11 cellular contexts compared by ENCODE assay signal in genomic region chr15:75199347-75199976, GRCh38. TPM values are rescaled to one million over a fixed set of nuclear protein-coding genes. Genes with fewer than 3 reads are reported as not detected.
DNase-seq lines count a peak whose midpoint lies in the region; ATAC-seq, FAIRE-seq and TF ChIP-seq lines count a peak whose summit lies in the region.
"Had no signal": no experiment of that assay in that cellular context is flagged by ENCODE, and none has a peak within 500 bp of the region (broad histone marks: within the 10 kb centered on the region; RNA-seq: fewer than 3 reads in every experiment).

No MANE protein-coding gene starts in this region.

- H3K27ac ChIP-seq in CD8-positive, alpha-beta memory T cell (ENCODE audit: low read depth, low read length): peak overlapping the region; percentile 31
- no peak overlapping the region for H3K27ac ChIP-seq in mammary epithelial cell (ENCODE audit: insufficient read depth, low read depth, low read length)

- dilution Hi-C loops in mammary epithelial cell (cut with HindIII; ENCODE audit: low sequenced_read_pairs): no loop called here

- no peak overlapping the region for H3K9ac ChIP-seq in mammary epithelial cell (ENCODE audit: insufficient read depth, low read length)

- H3K36me3 Mint-ChIP-seq in CD8-positive, alpha-beta memory T cell: peaks cover 0 to 5% (median 0%) of the 10 kb centered on the region in 3 donors
- H3K36me3 Mint-ChIP-seq in T-helper 17 cell (ENCODE audit: low read depth): no peaks in the 10 kb centered on the region
- no peaks in the 10 kb centered on the region for H3K36me3 Mint-ChIP-seq in naive thymus-derived CD8-positive, alpha-beta T cell

- H3K27ac Mint-ChIP-seq in CD8-positive, alpha-beta memory T cell: peak overlapping the region in 3 of 8 donors; percentile 51 to 97 (median 63)
- no peak overlapping the region for H3K27ac Mint-ChIP-seq in T-helper 17 cell
- peak overlapping the region in 1 of 10 donors; percentile 32 for H3K27ac Mint-ChIP-seq in naive thymus-derived CD8-positive, alpha-beta T cell

- ATAC-seq in T-helper 17 cell (no peak), GM19395 (IDR thresholded peaks at IDR 0.05; ENCODE audit: unreplicated experiment) (no peak)
- no peak for ATAC-seq in naive thymus-derived CD8-positive, alpha-beta T cell

- no peak for TF ChIP-seq CTCF in mammary epithelial cell (conservative IDR thresholded peaks at IDR 0.05 in 1 of 2, IDR thresholded peaks at IDR 0.05 in 1 of 2; ENCODE audit: extremely low read depth in 1 of 2, insufficient read depth in 1 of 2, low read depth in 1 of 2, low read length in 2 of 2)

- no peaks in the 10 kb centered on the region for H3K27me3 ChIP-seq in CD8-positive, alpha-beta memory T cell (ENCODE audit: insufficient read depth, low read length, poor library complexity, severe bottlenecking)
- H3K27me3 ChIP-seq in mammary epithelial cell (ENCODE audit: insufficient read depth, low read length): no peaks in the 10 kb centered on the region

- H3K4me1 Mint-ChIP-seq in CD8-positive, alpha-beta memory T cell: peaks cover 27 to 51% (median 34%) of the 10 kb centered on the region in 3 donors
- H3K4me1 Mint-ChIP-seq in T-helper 17 cell: peaks cover 21% of the 10 kb centered on the region
- peaks cover 8 to 50% (median 33%) of the 10 kb centered on the region in 4 donors for H3K4me1 Mint-ChIP-seq in naive thymus-derived CD8-positive, alpha-beta T cell

- H3K4me2 ChIP-seq in mammary epithelial cell (ENCODE audit: insufficient read depth, low read depth, low read length): no peak overlapping the region

- WGBS in mammary epithelial cell (ENCODE audit: low coverage, missing lambda C conversion rate): 65% methylated on average over 3 of the region's 3 CpGs

- intact Hi-C loops in mammary epithelial cell (cut with micrococcal nuclease): no loop called here

- H3K4me3 ChIP-seq in CD8-positive, alpha-beta memory T cell (ENCODE audit: low read length): no peak overlapping the region
- no peak overlapping the region for H3K4me3 ChIP-seq in mammary epithelial cell (replicated peaks in 1 of 3; ENCODE audit: insufficient read depth in 1 of 3, low read depth in 2 of 3, low read length in 3 of 3)

- CTCF ChIA-PET in CD8-positive, alpha-beta memory T cell (lab: Charles Lee): interaction anchor here (4.1 kb wide), 1 partner anchor 170 kb away, joined by 23 read pairs; no protein-coding TSS in a partner anchor
- CTCF ChIA-PET in mammary epithelial cell (lab: Charles Lee; ENCODE audit: low non-redundant PET): no interaction called here

- peak; percentile 71 for FAIRE-seq in GM18507 (lab: Jason Lieb, UNC)

- no peak overlapping the region for H2AFZ ChIP-seq in mammary epithelial cell (ENCODE audit: low read depth, low read length)

- H3K9me3 ChIP-seq in CD8-positive, alpha-beta memory T cell (ENCODE audit: low read length): no peaks in the 10 kb centered on the region
- no peaks in the 10 kb centered on the region for H3K9me3 ChIP-seq in T-helper 17 cell (ENCODE audit: control insufficient read depth, low read length, poor library complexity, severe bottlenecking)
- H3K9me3 ChIP-seq in mammary epithelial cell (replicated peaks; ENCODE audit: insufficient read depth, low read length): no peaks in the 10 kb centered on the region

- peaks cover 0 to 1% of the 10 kb centered on the region in 2 donors for H3K27me3 Mint-ChIP-seq in CD8-positive, alpha-beta memory T cell
- H3K27me3 Mint-ChIP-seq in T-helper 17 cell: peaks cover 9% of the 10 kb centered on the region
- peaks cover 0 to 5% (median 0%) of the 10 kb centered on the region in 5 donors for H3K27me3 Mint-ChIP-seq in naive thymus-derived CD8-positive, alpha-beta T cell

- POLR2A ChIA-PET in CD8-positive, alpha-beta memory T cell (lab: Charles Lee): no interaction called here
- POLR2A ChIA-PET in naive thymus-derived CD8-positive, alpha-beta T cell (lab: Charles Lee): interaction anchor here (0.5 to 1.3 kb wide), 3 partner anchors 18 to 583 kb away, joined by 3 to 5 read pairs (median 4); no protein-coding TSS in a partner anchor

- no peaks in the 10 kb centered on the region for H4K20me1 ChIP-seq in mammary epithelial cell (ENCODE audit: insufficient read depth, low read length)

- peaks cover 27% of the 10 kb centered on the region for H3K79me2 ChIP-seq in mammary epithelial cell (ENCODE audit: insufficient read depth, low read length)

- BruUV-seq in mammary epithelial cell (replicated peaks; lab: Mats Ljungman, UMichigan): no TSS peak

- H3K36me3 ChIP-seq in CD8-positive, alpha-beta memory T cell (ENCODE audit: insufficient read depth, low read length): no peaks in the 10 kb centered on the region
- H3K36me3 ChIP-seq in mammary epithelial cell (ENCODE audit: insufficient read depth, low read length): no peaks in the 10 kb centered on the region

- DNase-seq in CD8-positive, alpha-beta memory T cell: no peak
- DNase-seq in GM18507 (ENCODE audit: extremely low spot score, insufficient read length, low read depth): no peak
- no peak for DNase-seq in T-helper 17 cell
- no peak for DNase-seq in naive thymus-derived CD8-positive, alpha-beta T cell
- DNase-seq in mammary epithelial cell: no peak
- no peak for DNase-seq in germinal center (ENCODE audit: low spot score)
- DNase-seq: cortex of kidney, NCI-H2227 treated with DMSO at 0.1 percent for 48 hours, T-helper 9 cell had no signal

- no peaks in the 10 kb centered on the region for H3K9me3 Mint-ChIP-seq in CD8-positive, alpha-beta memory T cell
- no peaks in the 10 kb centered on the region for H3K9me3 Mint-ChIP-seq in naive thymus-derived CD8-positive, alpha-beta T cell

- H3K4me1 ChIP-seq in CD8-positive, alpha-beta memory T cell (ENCODE audit: insufficient read depth, low read length): peaks cover 39% of the 10 kb centered on the region
- peaks cover 31% of the 10 kb centered on the region for H3K4me1 ChIP-seq in mammary epithelial cell (ENCODE audit: insufficient read depth, low read length)

- peak overlapping the region in 4 of 7 donors; percentile 29 to 97 (median 58) for H3K4me3 Mint-ChIP-seq in CD8-positive, alpha-beta memory T cell
- H3K4me3 Mint-ChIP-seq in T-helper 17 cell: peak overlapping the region; percentile 15
- H3K4me3 Mint-ChIP-seq in naive thymus-derived CD8-positive, alpha-beta T cell: peak overlapping the region in 7 of 10 donors; percentile 12 to 96 (median 54)

- in situ Hi-C loops in mammary epithelial cell (cut with MboI; ENCODE audit: low sequenced_read_pairs in 2 of 2): no loop called here

RNA-seq across cellular contexts. Expression of gene C15orf39, which starts 2.2 kb away (rescaled TPM):
- total RNA-seq in CD8-positive, alpha-beta memory T cell: 10 to 100 TPM; 29.8 to 32.0 TPM
- 6.1 TPM for polyA plus RNA-seq in CD8-positive, alpha-beta memory T cell
- total RNA-seq in T-helper 17 cell (10 to 100 TPM; 30.7 to 45.6 TPM), mammary epithelial cell (10 to 100 TPM in 1 of 2 donors, 1 to 10 TPM in 1; 3.8 to 22.8 TPM)
- total RNA-seq in naive thymus-derived CD8-positive, alpha-beta T cell: 10 to 100 TPM; 20.7 to 27.6 TPM
- polyA plus RNA-seq in naive thymus-derived CD8-positive, alpha-beta T cell: 1 to 10 TPM; 1.0 to 4.5 (median 2.3) TPM
- polyA plus RNA-seq in mammary epithelial cell: 9.0 TPM
- 31.5 TPM for polyA minus RNA-seq in mammary epithelial cell

RNA-seq across cellular contexts. Expression of gene GOLGA6C, which starts 58.7 kb away (rescaled TPM):
- total RNA-seq in CD8-positive, alpha-beta memory T cell: not detected
- polyA plus RNA-seq in CD8-positive, alpha-beta memory T cell: not detected
- not detected for total RNA-seq in T-helper 17 cell
- total RNA-seq in naive thymus-derived CD8-positive, alpha-beta T cell: not detected
- not detected for polyA plus RNA-seq in naive thymus-derived CD8-positive, alpha-beta T cell
- total RNA-seq in mammary epithelial cell: not detected
- not detected for polyA plus RNA-seq in mammary epithelial cell
- polyA minus RNA-seq in mammary epithelial cell: not detected
- total RNA-seq: H4 had no signal
